27 cellular contexts compared by ENCODE assay signal in the genomic region with DNA sequence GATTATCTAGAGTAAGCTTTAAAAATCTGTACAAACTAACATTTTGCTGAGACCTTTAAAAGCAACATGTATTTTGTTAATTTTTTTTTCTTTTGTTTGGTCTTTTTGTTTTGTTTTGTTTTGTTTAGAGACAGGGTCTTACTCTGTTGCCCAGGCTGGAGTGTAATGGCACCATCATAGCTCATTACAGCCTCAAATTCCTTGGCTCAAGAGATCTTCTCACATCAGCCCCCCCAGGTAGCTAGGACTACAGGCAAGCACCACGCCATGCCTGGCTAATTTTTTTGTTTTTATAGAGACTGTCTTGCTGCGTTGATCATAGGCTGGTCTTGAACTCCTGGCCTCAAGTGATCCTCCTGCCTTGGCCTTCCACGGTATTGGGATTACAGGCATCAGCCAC.
"Had no signal": no experiment of that assay in that cellular context is flagged by ENCODE, and none has a peak within 500 bp of the region (broad histone marks: within the 10 kb centered on the region; RNA-seq: fewer than 3 reads in every experiment).

No MANE protein-coding gene starts in this region.

- ATAC-seq: stimulated activated effector memory CD8-positive, alpha-beta T cell treated with anti-CD3 and anti-CD28 coated beads, Interleukin-12 subunit alpha, Interleukin-12 subunit beta, amount 100 ng/mL, for 72 hours; stimulated activated memory B cell treated with anti-CD40 and anti-IgM and Interleukin-4, amounts not matched to agents 10 μg/mL and 1 μg/mL and 100 μg/mL, for 72 hours; stimulated activated naive B cell treated with anti-CD40 and anti-IgM and Interleukin-4, amounts not matched to agents 10 μg/mL and 1 μg/mL and 100 μg/mL, for 72 hours; stimulated activated naive CD8-positive, alpha-beta T cell treated with anti-CD3 and anti-CD28 coated beads, Interleukin-15, amount 100 ng/mL, for 72 hours; stimulated activated naive CD8-positive, alpha-beta T cell treated with anti-CD3 and anti-CD28 coated beads, Interleukin-15, Interleukin-2, amounts not matched to agents 100 U/mL and 50 U/mL, for 24 hours; upper lobe of right lung had no signal

- H3K4me3 Mint-ChIP-seq: stimulated activated effector memory CD8-positive, alpha-beta T cell treated with anti-CD3 and anti-CD28 coated beads, Interleukin-12 subunit alpha, Interleukin-12 subunit beta, amount 100 ng/mL, for 72 hours; stimulated activated memory B cell treated with anti-CD40 and anti-IgM and Interleukin-4, amounts not matched to agents 10 μg/mL and 1 μg/mL and 100 μg/mL, for 72 hours; stimulated activated naive B cell treated with anti-CD40 and anti-IgM and Interleukin-4, amounts not matched to agents 10 μg/mL and 1 μg/mL and 100 μg/mL, for 72 hours; stimulated activated naive CD8-positive, alpha-beta T cell treated with anti-CD3 and anti-CD28 coated beads, Interleukin-15, amount 100 ng/mL, for 72 hours; stimulated activated naive CD8-positive, alpha-beta T cell treated with anti-CD3 and anti-CD28 coated beads, Interleukin-15, Interleukin-2, amounts not matched to agents 100 ng/mL and 50 ng/mL, for 24 hours; type B pancreatic cell had no signal

- H3K27me3 Mint-ChIP-seq: stimulated activated memory B cell treated with anti-CD40 and anti-IgM and Interleukin-4, amounts not matched to agents 10 μg/mL and 1 μg/mL and 100 μg/mL, for 72 hours; stimulated activated naive B cell treated with anti-CD40 and anti-IgM and Interleukin-4, amounts not matched to agents 10 μg/mL and 1 μg/mL and 100 μg/mL, for 72 hours; stimulated activated naive CD8-positive, alpha-beta T cell treated with anti-CD3 and anti-CD28 coated beads, Interleukin-15, amount 100 ng/mL, for 72 hours; stimulated activated naive CD8-positive, alpha-beta T cell treated with anti-CD3 and anti-CD28 coated beads, Interleukin-15, Interleukin-2, amounts not matched to agents 100 ng/mL and 50 ng/mL, for 24 hours; type B pancreatic cell had no signal

- H3K27me3 ChIP-seq: stomach, suprapubic skin, testis, thyroid gland, tibial artery, tibial nerve, transverse colon, upper lobe of left lung, upper lobe of right lung, uterus, vagina had no signal

- H3K4me1 ChIP-seq: stomach, suprapubic skin, testis, thyroid gland, tibial artery, transverse colon, upper lobe of left lung, upper lobe of right lung, uterus, vagina had no signal

- H3K36me3 ChIP-seq: thoracic aorta, uterus, vagina had no signal

- H3K9me3 ChIP-seq: stomach, suprapubic skin, testis, thoracic aorta, thyroid gland, tibial artery, tibial nerve, transverse colon, upper lobe of left lung, upper lobe of right lung, uterus, vagina had no signal

- H3K4me1 Mint-ChIP-seq: stimulated activated effector memory CD8-positive, alpha-beta T cell treated with anti-CD3 and anti-CD28 coated beads, Interleukin-12 subunit alpha, Interleukin-12 subunit beta, amount 100 ng/mL, for 72 hours; stimulated activated naive CD8-positive, alpha-beta T cell treated with anti-CD3 and anti-CD28 coated beads, Interleukin-15, amount 100 ng/mL, for 72 hours had no signal

- H3K27ac Mint-ChIP-seq: stimulated activated effector memory CD8-positive, alpha-beta T cell treated with anti-CD3 and anti-CD28 coated beads, Interleukin-12 subunit alpha, Interleukin-12 subunit beta, amount 100 ng/mL, for 72 hours; stimulated activated memory B cell treated with anti-CD40 and anti-IgM and Interleukin-4, amounts not matched to agents 10 μg/mL and 1 μg/mL and 100 μg/mL, for 72 hours; stimulated activated naive B cell treated with anti-CD40 and anti-IgM and Interleukin-4, amounts not matched to agents 10 μg/mL and 1 μg/mL and 100 μg/mL, for 72 hours; stimulated activated naive CD8-positive, alpha-beta T cell treated with anti-CD3 and anti-CD28 coated beads, Interleukin-15, amount 100 ng/mL, for 72 hours; stimulated activated naive CD8-positive, alpha-beta T cell treated with anti-CD3 and anti-CD28 coated beads, Interleukin-15, Interleukin-2, amounts not matched to agents 100 ng/mL and 50 ng/mL, for 24 hours; type B pancreatic cell had no signal

- H3K4me3 ChIP-seq: stomach, suprapubic skin, testis, thoracic aorta, thyroid gland, tibial artery, tibial nerve, transverse colon, upper lobe of left lung, upper lobe of right lung, uterus, vagina had no signal

- H3K27ac ChIP-seq: stomach, suprapubic skin, testis, thoracic aorta, thyroid gland, tibial artery, tibial nerve, transverse colon, upper lobe of left lung, upper lobe of right lung, uterus, vagina had no signal

- DNase-seq: stimulated activated CD4-positive, alpha-beta T cell treated with anti-CD3 and anti-CD28 coated beads, Interleukin-2, amount 100 ng/mL, for 48 hours; stimulated activated CD4-positive, alpha-beta T cell treated with anti-CD3 and anti-CD28 coated beads, Interleukin-4, amount 100 ng/mL, for 1 hour; stimulated activated CD4-positive, alpha-beta T cell treated with anti-CD3 and anti-CD28 coated beads, Interleukin-4, amount 100 ng/mL, for 24 hours; stimulated activated CD4-positive, alpha-beta T cell treated with anti-CD3 and anti-CD28 coated beads, Interleukin-4, amount 100 ng/mL, for 4 hours; stimulated activated CD8-positive, alpha-beta memory T cell treated with anti-CD3 and anti-CD28 coated beads, Interleukin-4, amount 100 ng/mL, for 48 hours; stimulated activated naive B cell treated with anti-CD40 and anti-IgM and Interleukin-4, amounts not matched to agents 10 μg/mL and 1 μg/mL and 100 μg/mL, for 72 hours; stimulated activated naive CD4-positive, alpha-beta T cell; stimulated activated naive CD8-positive, alpha-beta T cell treated with anti-CD3 and anti-CD28 coated beads, Interleukin-15, amount 100 ng/mL, for 72 hours; stimulated activated naive CD8-positive, alpha-beta T cell treated with anti-CD3 and anti-CD28 coated beads, Interleukin-15, Interleukin-2, amounts not matched to agents 100 U/mL and 50 U/mL, for 24 hours; stomach; substantia nigra; testis; tibial artery; transverse colon; trophoblast cell; upper lobe of left lung; upper lobe of right lung; uterus had no signal

- H3K9me3 Mint-ChIP-seq: stimulated activated effector memory CD8-positive, alpha-beta T cell treated with anti-CD3 and anti-CD28 coated beads, Interleukin-12 subunit alpha, Interleukin-12 subunit beta, amount 100 ng/mL, for 72 hours; stimulated activated memory B cell treated with anti-CD40 and anti-IgM and Interleukin-4, amounts not matched to agents 10 μg/mL and 1 μg/mL and 100 μg/mL, for 72 hours; stimulated activated naive B cell treated with anti-CD40 and anti-IgM and Interleukin-4, amounts not matched to agents 10 μg/mL and 1 μg/mL and 100 μg/mL, for 72 hours; stimulated activated naive CD8-positive, alpha-beta T cell treated with anti-CD3 and anti-CD28 coated beads, Interleukin-15, amount 100 ng/mL, for 72 hours; stimulated activated naive CD8-positive, alpha-beta T cell treated with anti-CD3 and anti-CD28 coated beads, Interleukin-15, Interleukin-2, amounts not matched to agents 100 ng/mL and 50 ng/mL, for 24 hours; type B pancreatic cell had no signal
